ENCODE assay signal across 35 cellular contexts in genomic region chr1:95259245-95259644, GRCh38.
"Had no signal": no experiment of that assay in that cellular context is flagged by ENCODE, and none has a peak within 500 bp of the region (broad histone marks: within the 10 kb centered on the region; RNA-seq: fewer than 3 reads in every experiment).

No MANE protein-coding gene starts in this region.

- DNase-seq: Karpas-422, Kasumi-1, MG63, MM.1S, MV-4-11, NCI-H1048, NCI-H1092, NCI-H1092 treated with DMSO at 0.1 percent for 48 hours, NCI-H1105, NCI-H1105 treated with DMSO at 0.1 percent for 48 hours, NCI-H1417, NCI-H1417 treated with DMSO at 0.1 percent for 48 hours, NCI-H1436, NCI-H1436 treated with DMSO at 0.1 percent for 48 hours, NCI-H146, NCI-H1694, NCI-H1694 treated with DMSO at 0.1 percent for 48 hours, NCI-H187, NCI-H187 treated with DMSO at 0.1 percent for 48 hours, NCI-H1930, NCI-H2029, NCI-H2029 treated with DMSO at 0.1 percent for 48 hours, NCI-H2081, NCI-H2081 treated with DMSO at 0.1 percent for 48 hours, NCI-H2107, NCI-H2171, NCI-H2171 treated with DMSO at 0.1 percent for 48 hours, NCI-H2227 treated with DMSO at 0.1 percent for 48 hours, NCI-H226, NCI-H345, NCI-H446, NCI-H446 treated with DMSO at 0.1 percent for 48 hours, NCI-H510A, NCI-H510A treated with DMSO at 0.1 percent for 48 hours had no signal

- H3K4me2 ChIP-seq: KMS-11 had no signal

- H3K27ac ChIP-seq: KMS-11 had no signal

- H3K9me3 ChIP-seq: MG63 had no signal

- H3K27me3 ChIP-seq: MG63 had no signal

- H3K9ac ChIP-seq: KMS-11 had no signal

- H3K36me3 ChIP-seq: MG63 had no signal

- H3K4me3 ChIP-seq: MG63 had no signal
